In the genomic region with DNA sequence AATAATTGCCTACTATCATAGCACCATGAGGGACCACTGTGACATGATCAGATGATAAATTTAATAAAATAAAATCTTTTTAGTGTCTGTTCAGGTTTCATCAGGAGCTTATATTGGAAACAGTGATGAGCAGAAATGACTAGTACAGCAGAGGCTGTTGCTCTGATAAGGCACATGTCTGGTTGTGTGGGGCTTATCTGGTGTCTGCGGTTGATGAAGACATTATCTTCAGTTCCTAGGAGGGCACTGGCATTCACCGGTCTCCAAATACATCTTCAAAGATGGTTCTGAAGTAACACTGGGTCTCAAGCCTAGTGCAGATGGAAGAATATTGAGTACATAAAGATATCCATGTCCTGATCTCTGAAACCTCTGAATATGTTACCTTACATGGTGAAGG, we compare ENCODE assay signal across 25 cellular contexts.
"Had no signal": no experiment of that assay in that cellular context is flagged by ENCODE, and none has a peak within 500 bp of the region (broad histone marks: within the 10 kb centered on the region; RNA-seq: fewer than 3 reads in every experiment).

No MANE protein-coding gene starts in this region.

- H3K27ac ChIP-seq: left lung, lower lobe of right lung, parathyroid adenoma, psoas muscle, right atrium auricular region, right lobe of liver, stomach, testis, thyroid gland, transverse colon, upper lobe of left lung, vagina had no signal

- H3K4me1 ChIP-seq: left lung, lower lobe of right lung, parathyroid adenoma, psoas muscle, right atrium auricular region, right lobe of liver, stomach, testis, thyroid gland, upper lobe of left lung, vagina had no signal

- DNase-seq: hypothalamus; immature natural killer cell; kidney; left colon; left lung; lower lobe of right lung; mammary epithelial cell; mesenchymal stem cell; naive thymus-derived CD8-positive, alpha-beta T cell; nucleus accumbens; psoas muscle; right lobe of liver; stimulated activated CD4-positive, alpha-beta T cell treated with anti-CD3 and anti-CD28 coated beads, Interleukin-1b, Interleukin-23, amount 100 ng/mL, for 48 hours; stimulated activated CD4-positive, alpha-beta T cell treated with anti-CD3 and anti-CD28 coated beads, Interleukin-2, amount 100 ng/mL, for 48 hours; stimulated activated naive B cell treated with anti-CD40 and anti-IgM and Interleukin-4, amounts not matched to agents 10 μg/mL and 1 μg/mL and 100 μg/mL, for 72 hours; stimulated activated naive CD8-positive, alpha-beta T cell treated with anti-CD3 and anti-CD28 coated beads, Interleukin-15, Interleukin-2, amounts not matched to agents 100 U/mL and 50 U/mL, for 24 hours; stomach; testis; thyroid gland; transverse colon; upper lobe of left lung had no signal

- H3K36me3 ChIP-seq: left lung, lower lobe of right lung, right atrium auricular region, right lobe of liver, stomach, thyroid gland, transverse colon, upper lobe of left lung, vagina had no signal

- ATAC-seq: left colon; left lung; lower lobe of right lung; naive thymus-derived CD8-positive, alpha-beta T cell; psoas muscle; right lobe of liver; stimulated activated naive B cell treated with anti-CD40 and anti-IgM and Interleukin-4, amounts not matched to agents 10 μg/mL and 1 μg/mL and 100 μg/mL, for 72 hours; stimulated activated naive CD8-positive, alpha-beta T cell treated with anti-CD3 and anti-CD28 coated beads, Interleukin-15, Interleukin-2, amounts not matched to agents 100 U/mL and 50 U/mL, for 24 hours had no signal

- H3K27me3 ChIP-seq: left lung, right atrium auricular region, right lobe of liver, stomach, testis, thyroid gland, transverse colon, upper lobe of left lung, vagina had no signal

- H3K4me3 ChIP-seq: left lung, lower lobe of right lung, psoas muscle, right atrium auricular region, right lobe of liver, smooth muscle cell, stomach, testis, thyroid gland, transverse colon, upper lobe of left lung, vagina had no signal

- H3K9me3 ChIP-seq: left lung, lower lobe of right lung, psoas muscle, right atrium auricular region, right lobe of liver, stomach, testis, thyroid gland, transverse colon, upper lobe of left lung, vagina had no signal
